In genomic region chr10:113434950-113435349, GRCh38 we compare ENCODE assay signal across 7 cellular contexts.
"Had no signal": no experiment of that assay in that cellular context is flagged by ENCODE, and none has a peak within 500 bp of the region (broad histone marks: within the 10 kb centered on the region; RNA-seq: fewer than 3 reads in every experiment).

No MANE protein-coding gene starts in this region.

- H3K4me2 ChIP-seq: GM23338 had no signal

- H3K4me3 ChIP-seq: GM23338 had no signal

- DNase-seq: H9, HCEC 1CT, KBM-7 had no signal

- FAIRE-seq: H1, H54, HTR-8/SVneo had no signal

- H2AFZ ChIP-seq: GM23338 had no signal

- ATAC-seq: GM23338 had no signal
